In the genomic region with DNA sequence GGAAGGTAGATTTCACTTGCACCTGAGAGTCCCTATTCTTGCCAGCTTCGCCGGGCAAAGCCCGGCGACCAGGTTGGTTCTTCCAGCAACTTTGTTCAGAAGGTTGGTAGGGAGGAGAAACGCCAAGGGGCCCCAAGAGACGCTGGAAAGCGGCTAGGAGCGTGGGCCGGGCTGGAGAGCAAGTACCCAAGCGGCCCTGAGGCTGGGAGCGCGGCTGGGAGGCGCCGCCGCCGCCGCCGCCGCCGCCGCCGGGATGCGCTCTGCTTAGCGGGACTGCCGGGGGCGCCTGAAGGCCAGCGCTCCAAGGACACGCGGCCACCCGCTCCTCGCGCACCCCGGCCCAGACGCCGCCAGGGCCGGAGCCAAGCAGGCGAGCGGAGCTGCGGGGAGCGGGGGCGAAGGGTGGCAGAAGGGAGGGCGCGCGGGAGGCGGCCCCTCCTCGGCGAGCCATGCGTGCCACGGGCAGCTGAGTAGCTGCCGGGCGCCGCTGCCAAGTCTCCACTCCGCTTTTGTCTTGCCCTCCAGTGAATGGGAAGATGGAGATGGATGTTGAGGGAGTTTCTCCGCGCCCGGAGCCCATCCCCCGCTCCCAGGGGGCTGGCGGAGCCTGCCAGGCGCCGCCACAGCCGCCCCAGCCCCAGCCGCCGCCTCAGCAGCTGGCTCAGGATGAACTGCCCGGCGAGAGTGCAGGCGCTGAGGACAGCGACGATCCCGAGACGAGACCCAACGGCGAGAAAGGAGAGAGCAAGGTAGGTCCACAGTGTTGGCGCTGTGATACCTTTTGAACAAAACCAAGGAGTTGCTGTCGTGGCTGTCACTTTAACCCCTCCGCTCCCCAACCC, we compare ENCODE assay signal across 9 cellular contexts.
DNase-seq lines count a peak whose midpoint lies in the region; ATAC-seq, FAIRE-seq and TF ChIP-seq lines count a peak whose summit lies in the region.
"Had no signal": no experiment of that assay in that cellular context is flagged by ENCODE, and none has a peak within 500 bp of the region (broad histone marks: within the 10 kb centered on the region; RNA-seq: fewer than 3 reads in every experiment).

No MANE protein-coding gene starts in this region.

- CTCF ChIA-PET in activated CD4-positive, alpha-beta memory T cell treated with anti-CD3 and anti-CD28 coated beads, Interleukin-2, amount 10 ng/mL, durations not matched to agents 7 days and 5 days (lab: Charles Lee), result no interaction called here

- intact Hi-C loops in left cardiac atrium (cut with DNase I), result no loop called here

- H3K36me3 ChIP-seq in SJSA1, result no peaks in the 10 kb centered on the region

- H3K4me3 Mint-ChIP-seq in T-helper 17 cell, result no peak overlapping the region
- H3K4me3 Mint-ChIP-seq in activated CD4-positive, alpha-beta memory T cell treated with anti-CD3 and anti-CD28 coated beads, Interleukin-2, amount 10 ng/mL, durations not matched to agents 7 days and 5 days, result no peak overlapping the region
- H3K4me3 Mint-ChIP-seq: stimulated activated naive CD8-positive, alpha-beta T cell treated with anti-CD3 and anti-CD28 coated beads, Interleukin-15, Interleukin-2, amounts not matched to agents 100 ng/mL and 50 ng/mL, for 24 hours had no signal

- no peak for TF ChIP-seq CTCF in GM20000 (IDR thresholded peaks at IDR 0.05; ENCODE audit: extremely low read depth, missing control alignments)
- TF ChIP-seq CTCF in retinal pigment epithelial cell (conservative IDR thresholded peaks at IDR 0.05; ENCODE audit: low read depth, low read length), result no peak

- POLR2A ChIA-PET in activated CD4-positive, alpha-beta memory T cell treated with anti-CD3 and anti-CD28 coated beads, Interleukin-2, amount 10 ng/mL, durations not matched to agents 7 days and 5 days (lab: Charles Lee), result no interaction called here

- no peaks in the 10 kb centered on the region for H3K9me3 Mint-ChIP-seq in activated CD4-positive, alpha-beta memory T cell treated with anti-CD3 and anti-CD28 coated beads, Interleukin-2, amount 10 ng/mL, durations not matched to agents 7 days and 5 days
- H3K9me3 Mint-ChIP-seq: stimulated activated naive CD8-positive, alpha-beta T cell treated with anti-CD3 and anti-CD28 coated beads, Interleukin-15, Interleukin-2, amounts not matched to agents 100 ng/mL and 50 ng/mL, for 24 hours had no signal

- no peak for FAIRE-seq in RCC 7860 (lab: Jason Lieb, UNC)

- peaks cover 47% of the 10 kb centered on the region for H3K27me3 Mint-ChIP-seq in T-helper 17 cell
- H3K27me3 Mint-ChIP-seq in activated CD4-positive, alpha-beta memory T cell treated with anti-CD3 and anti-CD28 coated beads, Interleukin-2, amount 10 ng/mL, durations not matched to agents 7 days and 5 days, result peaks cover 54% of the 10 kb centered on the region

- peaks cover 2% of the 10 kb centered on the region for H3K36me3 Mint-ChIP-seq in T-helper 17 cell (ENCODE audit: low read depth)
- peaks cover 5% of the 10 kb centered on the region for H3K36me3 Mint-ChIP-seq in activated CD4-positive, alpha-beta memory T cell treated with anti-CD3 and anti-CD28 coated beads, Interleukin-2, amount 10 ng/mL, durations not matched to agents 7 days and 5 days (ENCODE audit: low read depth)

- H3K4me3 ChIP-seq in SJSA1, result peak overlapping the region; percentile 28
- H3K4me3 ChIP-seq in retinal pigment epithelial cell (ENCODE audit: low read length), result peak overlapping the region; percentile 60

- H3K27ac ChIP-seq in SJSA1, result no peak overlapping the region

- peaks cover 15% of the 10 kb centered on the region for H3K4me1 ChIP-seq in SJSA1 (replicated peaks)

- peaks cover 4% of the 10 kb centered on the region for H3K4me1 Mint-ChIP-seq in T-helper 17 cell
- H3K4me1 Mint-ChIP-seq in activated CD4-positive, alpha-beta memory T cell treated with anti-CD3 and anti-CD28 coated beads, Interleukin-2, amount 10 ng/mL, durations not matched to agents 7 days and 5 days, result peaks cover 3% of the 10 kb centered on the region

- ATAC-seq in left cardiac atrium (peak; percentile 81 to 92), T-helper 17 cell (no peak)

- H3K27ac Mint-ChIP-seq in T-helper 17 cell, result no peak overlapping the region
- no peak overlapping the region for H3K27ac Mint-ChIP-seq in activated CD4-positive, alpha-beta memory T cell treated with anti-CD3 and anti-CD28 coated beads, Interleukin-2, amount 10 ng/mL, durations not matched to agents 7 days and 5 days
- H3K27ac Mint-ChIP-seq: stimulated activated naive CD8-positive, alpha-beta T cell treated with anti-CD3 and anti-CD28 coated beads, Interleukin-15, Interleukin-2, amounts not matched to agents 100 ng/mL and 50 ng/mL, for 24 hours had no signal

- H3K27me3 ChIP-seq in SJSA1 (replicated peaks), result peaks cover 66% of the 10 kb centered on the region

- H3K9me3 ChIP-seq in SJSA1 (replicated peaks) (no peaks in the 10 kb centered on the region), T-helper 17 cell (ENCODE audit: control insufficient read depth, low read length, poor library complexity, severe bottlenecking) (no peaks in the 10 kb centered on the region)

- peak; percentile 18 for DNase-seq in GM20000 (ENCODE audit: low spot score)
- DNase-seq in SJSA1 (ENCODE audit: low read depth in 1 of 2, low spot score in 2 of 2), result peak; percentile 28 to 34
- peak; percentile 32 for DNase-seq in left cardiac atrium
- DNase-seq in retinal pigment epithelial cell (ENCODE audit: low read depth), result no peak
- DNase-seq in RCC 7860 (ENCODE audit: low spot score), result no peak
- no peak for DNase-seq in T-helper 17 cell
- DNase-seq in activated CD4-positive, alpha-beta memory T cell treated with anti-CD3 and anti-CD28 coated beads, Interleukin-2, amount 10 ng/mL, durations not matched to agents 7 days and 5 days, result no peak
- DNase-seq in SKM-1 treated with dmso at 0.1 percent for 144 hours (lab: John Stamatoyannopoulos, UW; ENCODE audit: unreplicated experiment), result no peak

Comparison
In these comparisons a context has a peak if more than half of its experiments do, and no peak if none do; other contexts are left out.
1. DNase-seq: peak in GM20000 (single experiment), SJSA1 (2 of 2) and left cardiac atrium (single experiment); none in retinal pigment epithelial cell (single experiment), RCC 7860 (single experiment), T-helper 17 cell (0 of 3), activated CD4-positive, alpha-beta memory T cell treated with anti-CD3 and anti-CD28 coated beads, Interleukin-2, amount 10 ng/mL, durations not matched to agents 7 days and 5 days (single experiment) and SKM-1 treated with dmso at 0.1 percent for 144 hours (single experiment).